ENCODE assay signal across 1 cellular context in the genomic region with DNA sequence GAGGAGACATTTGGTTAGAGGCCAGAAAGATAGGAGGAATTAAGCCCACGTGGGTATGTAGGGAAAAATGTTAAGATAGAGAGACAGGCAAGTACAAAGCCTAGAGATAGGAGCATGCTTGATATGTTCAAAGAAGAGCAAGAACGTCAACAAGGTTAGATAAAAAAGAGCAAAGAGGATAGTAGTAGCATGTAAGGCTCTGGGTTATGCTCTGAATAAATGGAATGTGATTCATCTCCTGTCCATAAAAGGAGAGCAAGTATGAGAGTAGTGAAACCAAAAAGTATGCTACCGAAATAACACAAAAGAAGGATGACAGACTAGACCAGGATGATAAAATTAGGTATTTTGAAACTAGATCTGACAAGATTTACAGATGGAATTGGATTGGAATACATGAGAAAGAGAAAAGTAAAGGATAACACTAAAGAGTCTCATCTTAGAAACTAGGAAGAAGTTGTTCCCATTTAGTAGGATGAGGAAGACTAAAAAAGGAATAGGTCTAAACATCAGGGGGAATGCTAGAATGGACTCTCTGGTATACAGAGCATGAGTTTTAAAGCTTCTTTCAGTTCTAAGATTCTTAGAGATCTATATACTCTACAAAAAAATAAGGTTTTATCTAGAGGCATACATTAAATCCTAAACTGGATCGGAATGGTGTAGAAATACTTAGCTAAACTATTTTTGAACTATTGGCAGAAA.
TF ChIP-seq lines count a peak whose summit lies in the region.

No MANE protein-coding gene starts in this region.

TF ChIP-seq in K562, 482 proteins besides CTCF, POLR2A, EP300 and RAD21 (continued from another document):
- TF ChIP-seq ZNF146 (CRISPR knock-in tag; IDR thresholded peaks at IDR 0.05; ENCODE audit: unreplicated experiment), result no peak
TF ChIP-seq in K562: peak in this region for 2.
